8 cellular contexts compared by ENCODE assay signal in genomic region chr4:112705891-112706839, GRCh38.
A peak's percentile ranks its signal among the peaks of the same experiment; 100 is the strongest.
DNase-seq lines count a peak whose midpoint lies in the region; ATAC-seq and TF ChIP-seq lines count a peak whose summit lies in the region.
"Not testable (repeated sequence)": the region's sequence is repeated elsewhere in the genome, so short reads cannot be mapped to it uniquely, and the experiment has no call there.

No MANE protein-coding gene starts in this region.

- peak overlapping the region; percentile 69 for H3K4me2 ChIP-seq in KMS-11

- not testable (repeated sequence) for H4K20me1 ChIP-seq in KMS-11 (ENCODE audit: insufficient read depth)

- H3K9ac ChIP-seq in KMS-11 (peak overlapping the region; percentile 47; the same call in 1 of the 2 replicates), subcutaneous abdominal adipose tissue (ENCODE audit: low read length in 5 of 5) (peak overlapping the region in 4 of 5 donors; percentile 30 to 66 (median 45))

- H3K36me3 Mint-ChIP-seq in glutamatergic neuron (ENCODE audit: unreplicated experiment); naive B cell: not testable (repeated sequence)

- H3K9me3 Mint-ChIP-seq in glutamatergic neuron (ENCODE audit: unreplicated experiment); naive B cell: not testable (repeated sequence)

- H3K27ac ChIP-seq in KMS-11; subcutaneous abdominal adipose tissue (ENCODE audit: low read depth, low read length): not testable (repeated sequence)

- DNase-seq in Daoy (ENCODE audit: low read depth) = peak; percentile 7
- DNase-seq in SW480 (ENCODE audit: low spot score) = peak; percentile 37
- not testable (repeated sequence) for DNase-seq in astrocyte of the cerebellum (ENCODE audit: low read depth)
- peak; percentile 50 for DNase-seq in glutamatergic neuron
- DNase-seq in naive B cell = peak; percentile 5

- H3K27me3 ChIP-seq in KMS-11 (ENCODE audit: insufficient read depth, low read depth) = not testable (repeated sequence)
- peaks cover 8 to 16% (median 11%) of the 10 kb centered on the region in 5 donors for H3K27me3 ChIP-seq in subcutaneous abdominal adipose tissue (ENCODE audit: control insufficient read depth in 5 of 5, insufficient read depth in 4 of 5, low read length in 5 of 5)

- H3K4me3 Mint-ChIP-seq in glutamatergic neuron (ENCODE audit: unreplicated experiment) (peak overlapping the region; percentile 99), naive B cell (peak overlapping the region; percentile 91 to 98 (median 93))

- TF ChIP-seq CTCF in KMS-11 (conservative IDR thresholded peaks at IDR 0.05; ENCODE audit: low read depth, low read length); astrocyte of the cerebellum (IDR thresholded peaks at IDR 0.05; ENCODE audit: low read depth, low read length, missing control alignments); glutamatergic neuron (IDR thresholded peaks at IDR 0.05; ENCODE audit: partially characterized antibody, unreplicated experiment): not testable (repeated sequence)

- H2AFZ ChIP-seq in KMS-11 (ENCODE audit: low read depth) = peak overlapping the region; percentile 98

- H3K36me3 ChIP-seq in KMS-11 (ENCODE audit: insufficient read depth); subcutaneous abdominal adipose tissue (ENCODE audit: control insufficient read depth in 5 of 5, insufficient read depth in 5 of 5, low read length in 5 of 5): not testable (repeated sequence)

- not testable (repeated sequence) for H3K4me1 Mint-ChIP-seq in glutamatergic neuron (ENCODE audit: low read depth, unreplicated experiment)
- peaks cover 19 to 21% (median 20%) of the 10 kb centered on the region in 3 donors for H3K4me1 Mint-ChIP-seq in naive B cell

- H3K9me3 ChIP-seq in subcutaneous abdominal adipose tissue (ENCODE audit: control insufficient read depth in 5 of 5, low read length in 5 of 5) = not testable (repeated sequence)

- not testable (repeated sequence) for H3K79me2 ChIP-seq in KMS-11 (ENCODE audit: insufficient read depth, low read depth)

- H3K4me3 ChIP-seq in KMS-11 (IDR thresholded peaks at IDR 0.05; ENCODE audit: insufficient read depth, low read depth, low read length) = not testable (repeated sequence)
- H3K4me3 ChIP-seq in astrocyte of the cerebellum (ENCODE audit: low read depth, low read length) = peak overlapping the region; percentile 50
- peak overlapping the region; percentile 69 to 83 (median 76) for H3K4me3 ChIP-seq in subcutaneous abdominal adipose tissue (ENCODE audit: low read depth in 1 of 5, low read length in 5 of 5)

- ATAC-seq in GM21737 (IDR thresholded peaks at IDR 0.05; ENCODE audit: unreplicated experiment) (peak; percentile 54), naive B cell (ENCODE audit: low read depth in 2 of 2) (peak; percentile 62 to 63)

- in situ Hi-C loops in astrocyte of the cerebellum (cut with HindIII; ENCODE audit: low sequenced_read_pairs) = not testable (repeated sequence)

- peaks cover 18% of the 10 kb centered on the region for H3K27me3 Mint-ChIP-seq in glutamatergic neuron (ENCODE audit: unreplicated experiment)
- peaks cover 48 to 63% (median 59%) of the 10 kb centered on the region in 3 donors for H3K27me3 Mint-ChIP-seq in naive B cell

- H3K27ac Mint-ChIP-seq in glutamatergic neuron (ENCODE audit: unreplicated experiment) = peak overlapping the region; percentile 98
- peak overlapping the region in 2 of 6 donors; percentile 49 to 89 for H3K27ac Mint-ChIP-seq in naive B cell

- not testable (repeated sequence) for H3K4me1 ChIP-seq in KMS-11 (ENCODE audit: low read depth, poor library complexity, severe bottlenecking)
- H3K4me1 ChIP-seq in subcutaneous abdominal adipose tissue (ENCODE audit: control insufficient read depth in 5 of 5, insufficient read depth in 5 of 5, low read length in 5 of 5) = peaks cover 3 to 17% (median 16%) of the 10 kb centered on the region in 5 donors
